In the genomic region with DNA sequence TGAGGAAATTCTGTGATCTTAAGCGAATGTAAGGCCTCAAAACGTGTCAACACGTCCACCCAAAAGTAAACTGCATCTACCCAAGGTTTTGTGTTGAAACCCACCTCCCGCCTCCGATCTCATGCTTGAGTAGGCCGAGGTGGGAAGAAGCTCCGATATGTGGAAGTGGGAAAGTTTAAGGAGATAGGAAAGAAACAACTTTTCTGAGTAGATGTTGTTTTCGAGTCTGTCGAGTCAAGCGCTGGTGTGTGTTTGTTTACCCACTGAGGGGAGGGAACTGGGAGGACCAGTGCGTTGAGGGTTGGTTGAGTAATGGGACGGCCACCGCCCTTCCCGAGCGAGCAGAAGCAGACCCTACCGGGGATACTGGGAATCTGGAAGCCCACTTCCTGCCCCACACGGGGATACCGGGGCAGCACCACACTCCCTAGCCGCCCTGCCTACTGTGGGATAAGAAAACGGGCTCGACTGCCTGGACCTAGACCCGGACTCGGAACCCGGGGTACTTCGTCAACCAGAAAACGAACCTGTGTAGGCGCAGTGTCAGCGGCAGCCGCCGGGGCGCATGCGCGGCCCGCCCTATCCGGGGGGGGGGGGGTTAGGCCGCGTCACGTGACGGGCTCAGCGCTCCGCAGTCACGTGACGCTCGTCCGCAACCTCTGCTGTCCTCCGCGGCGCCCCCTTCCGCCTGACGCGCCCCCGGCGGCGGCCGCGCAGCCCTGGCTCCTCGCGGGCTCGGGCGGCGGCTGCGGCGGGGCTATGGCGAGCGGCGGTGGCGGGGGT, we compare ENCODE assay signal across 8 cellular contexts. TPM values are rescaled to one million over a fixed set of nuclear protein-coding genes. Genes with fewer than 3 reads are reported as not detected.
DNase-seq lines count a peak whose midpoint lies in the region; ATAC-seq, FAIRE-seq and TF ChIP-seq lines count a peak whose summit lies in the region.

A gene with protein sequence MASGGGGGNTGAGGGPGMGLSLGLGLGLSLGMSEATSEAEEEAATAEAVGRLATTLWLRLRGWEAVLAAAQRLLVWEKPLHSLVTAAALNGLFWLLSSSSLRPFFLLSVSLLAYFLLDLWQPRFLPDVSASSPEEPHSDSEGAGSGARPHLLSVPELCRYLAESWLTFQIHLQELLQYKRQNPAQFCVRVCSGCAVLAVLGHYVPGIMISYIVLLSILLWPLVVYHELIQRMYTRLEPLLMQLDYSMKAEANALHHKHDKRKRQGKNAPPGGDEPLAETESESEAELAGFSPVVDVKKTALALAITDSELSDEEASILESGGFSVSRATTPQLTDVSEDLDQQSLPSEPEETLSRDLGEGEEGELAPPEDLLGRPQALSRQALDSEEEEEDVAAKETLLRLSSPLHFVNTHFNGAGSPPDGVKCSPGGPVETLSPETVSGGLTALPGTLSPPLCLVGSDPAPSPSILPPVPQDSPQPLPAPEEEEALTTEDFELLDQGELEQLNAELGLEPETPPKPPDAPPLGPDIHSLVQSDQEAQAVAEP (plus strand): TSS at position 682 of the 783 bp plus-strand sequence. CDS start 78 bp downstream, at position 760.

- H2AFZ ChIP-seq in astrocyte (ENCODE audit: low read depth, low read length) = peak within 1 kb of the TSS; percentile 87
- peak within 1 kb of the TSS; percentile 75 for H2AFZ ChIP-seq in hepatocyte

- peaks cover 29% of the 10 kb centered on the region for H4K20me1 ChIP-seq in astrocyte (ENCODE audit: insufficient read depth, low read length)
- H4K20me1 ChIP-seq in hepatocyte (ENCODE audit: insufficient read depth, poor library complexity, severe bottlenecking) = peaks cover 10% of the 10 kb centered on the region

- H3K79me2 ChIP-seq in astrocyte (ENCODE audit: insufficient read depth, low read length) (peaks cover 43% of the 10 kb centered on the region), hepatocyte (peaks cover 43% of the 10 kb centered on the region)

- H3K4me3 Mint-ChIP-seq in astrocyte (ENCODE audit: unreplicated experiment) = peak within 1 kb of the TSS; percentile 95

- H3K9me3 ChIP-seq in astrocyte (ENCODE audit: insufficient read depth, low read depth, low read length) (no peaks in the 10 kb centered on the region), hepatocyte (ENCODE audit: low read depth) (no peaks in the 10 kb centered on the region)

- ATAC-seq in HG02840 (IDR thresholded peaks at IDR 0.05; ENCODE audit: low FRiP score, unreplicated experiment) = peak; percentile 47

- H3K27me3 Mint-ChIP-seq in astrocyte (ENCODE audit: low read depth, unreplicated experiment) = no peaks in the 10 kb centered on the region

- H3K36me3 Mint-ChIP-seq in astrocyte (ENCODE audit: low read depth, unreplicated experiment) = peaks cover 19% of the 10 kb centered on the region

- TF ChIP-seq CTCF in GM12875 (IDR thresholded peaks at IDR 0.05; ENCODE audit: borderline replicate concordance, insufficient read depth, low read depth, low read length) (peak; percentile 66; the same call in 1 of the 2 replicates), astrocyte (IDR thresholded peaks at IDR 0.05; ENCODE audit: insufficient read depth, low read depth, low read length) (no peak), hepatocyte (IDR thresholded peaks at IDR 0.05; ENCODE audit: poor library complexity) (peak; percentile 24)

- H3K4me2 ChIP-seq in astrocyte (ENCODE audit: low read length) = peak within 1 kb of the TSS; percentile 96
- H3K4me2 ChIP-seq in hepatocyte = peak within 1 kb of the TSS; percentile 97

- peaks cover 14% of the 10 kb centered on the region for H3K4me1 Mint-ChIP-seq in astrocyte (ENCODE audit: low read depth, unreplicated experiment)

- H3K36me3 ChIP-seq in astrocyte (ENCODE audit: insufficient read depth, low read length) (peaks cover 14% of the 10 kb centered on the region), hepatocyte (replicated peaks; ENCODE audit: insufficient read depth, low read depth) (no peaks in the 10 kb centered on the region)

- H3K9ac ChIP-seq in astrocyte (ENCODE audit: low read length) = peak within 1 kb of the TSS; percentile 87

- DNase-seq in NCI-H1930 (lab: John Stamatoyannopoulos, UW) (peak; percentile 84 to 89), T-helper 22 cell (ENCODE audit: low read depth) (peak; percentile 76), astrocyte (ENCODE audit: low read depth) (peak; percentile 69), hepatocyte (ENCODE audit: low spot score) (peak; percentile 97), retina (peak; percentile 94), cortex of kidney (lab: John Stamatoyannopoulos, UW) (no peak)

- H3K9me3 Mint-ChIP-seq in astrocyte (ENCODE audit: unreplicated experiment) = peaks cover 1% of the 10 kb centered on the region

- H3K9me2 ChIP-seq in hepatocyte (replicated peaks; ENCODE audit: insufficient read depth) = no peaks in the 10 kb centered on the region

- H3K4me3 ChIP-seq in GM12875 (ENCODE audit: low read depth, low read length) = peak within 1 kb of the TSS; percentile 64
- H3K4me3 ChIP-seq in astrocyte (ENCODE audit: insufficient read depth, low read depth, low read length) = peak within 1 kb of the TSS; percentile 71
- peak within 1 kb of the TSS; percentile 86 for H3K4me3 ChIP-seq in hepatocyte

- H3K27ac Mint-ChIP-seq in astrocyte (ENCODE audit: unreplicated experiment) = peak within 1 kb of the TSS; percentile 92

- H3K4me1 ChIP-seq in astrocyte (ENCODE audit: insufficient read depth, low read length) (peaks cover 23% of the 10 kb centered on the region), hepatocyte (ENCODE audit: insufficient read depth) (peaks cover 14% of the 10 kb centered on the region)

- 2% methylated on average over 32 of the region's 67 CpGs for WGBS in hepatocyte (ENCODE audit: low lambda C conversion rate, missing lambda C conversion rate)

- FAIRE-seq in astrocyte (lab: Jason Lieb, UNC) = peak; percentile 9

- H3K27ac ChIP-seq in astrocyte (ENCODE audit: low read depth, low read length) (peak within 1 kb of the TSS; percentile 94), hepatocyte (peak within 1 kb of the TSS; percentile 98)

- H3K27me3 ChIP-seq in astrocyte (ENCODE audit: insufficient read depth, low read length) (no peaks in the 10 kb centered on the region), hepatocyte (no peaks in the 10 kb centered on the region)

RNA-seq across cellular contexts. Expression of the gene that starts here (rescaled TPM):
- 54.8 and 55.2 TPM in 2 replicates for total RNA-seq in astrocyte
- 89.1 and 93.3 TPM in 2 replicates for total RNA-seq in hepatocyte
- 81.0 and 90.7 TPM in 2 replicates for polyA plus RNA-seq in hepatocyte
